In the genomic region with DNA sequence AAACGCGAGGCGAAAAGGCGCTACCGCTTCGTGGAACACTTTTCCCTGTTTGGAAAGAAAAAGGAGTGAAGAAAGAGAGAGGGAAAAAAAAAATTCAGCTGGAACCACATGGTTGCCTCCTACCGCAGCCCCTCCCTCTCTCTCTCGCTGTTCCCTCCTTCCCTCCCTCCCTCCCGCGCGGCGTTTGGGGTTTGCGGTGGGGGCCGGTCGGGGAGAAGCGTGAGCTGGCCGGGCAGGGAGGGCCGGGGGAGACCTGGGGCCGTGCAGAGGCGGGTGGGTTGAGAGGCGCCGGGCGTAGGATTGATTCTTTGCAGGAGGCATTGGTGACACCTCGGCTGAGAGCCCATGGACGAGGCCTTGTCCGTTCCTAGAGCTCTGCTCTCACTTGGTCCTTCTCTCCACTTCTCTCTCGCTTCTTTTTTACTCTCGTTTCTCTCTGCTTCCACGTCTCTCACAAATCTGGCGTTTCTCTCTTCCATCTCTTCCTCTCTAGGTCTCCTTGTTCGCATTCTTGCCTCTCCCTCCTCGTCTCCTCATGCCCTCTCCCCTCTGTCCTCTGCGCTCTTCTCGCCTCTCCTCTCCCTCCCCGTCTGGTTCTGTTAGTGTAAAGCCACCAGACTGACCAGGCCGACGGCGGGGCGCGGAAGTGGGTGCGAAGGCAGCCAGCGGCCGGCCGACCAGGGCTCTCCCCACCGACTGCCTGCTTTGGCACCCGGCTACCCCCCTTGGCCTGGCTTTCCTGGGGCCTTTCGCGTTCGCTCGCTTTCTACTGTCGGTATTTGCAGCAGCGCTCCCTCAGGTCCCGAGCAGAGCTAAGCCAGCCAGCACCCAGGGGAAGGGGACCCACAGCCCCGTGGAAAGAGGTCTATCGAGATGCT, we compare ENCODE assay signal across 8 cellular contexts. TPM values are rescaled to one million over a fixed set of nuclear protein-coding genes. Genes with fewer than 3 reads are reported as not detected.
DNase-seq lines count a peak whose midpoint lies in the region; FAIRE-seq and TF ChIP-seq lines count a peak whose summit lies in the region.

A gene with protein sequence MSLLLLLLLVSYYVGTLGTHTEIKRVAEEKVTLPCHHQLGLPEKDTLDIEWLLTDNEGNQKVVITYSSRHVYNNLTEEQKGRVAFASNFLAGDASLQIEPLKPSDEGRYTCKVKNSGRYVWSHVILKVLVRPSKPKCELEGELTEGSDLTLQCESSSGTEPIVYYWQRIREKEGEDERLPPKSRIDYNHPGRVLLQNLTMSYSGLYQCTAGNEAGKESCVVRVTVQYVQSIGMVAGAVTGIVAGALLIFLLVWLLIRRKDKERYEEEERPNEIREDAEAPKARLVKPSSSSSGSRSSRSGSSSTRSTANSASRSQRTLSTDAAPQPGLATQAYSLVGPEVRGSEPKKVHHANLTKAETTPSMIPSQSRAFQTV (minus strand): TSS at position 67 of the 878 bp plus-strand sequence. CDS start 308 bp downstream, outside the sequence.

- no peaks in the 10 kb centered on the region for H3K4me1 ChIP-seq in colonic mucosa
- peaks cover 0 to 19% (median 5%) of the 10 kb centered on the region in 4 donors for H3K4me1 ChIP-seq in liver (ENCODE audit: control insufficient read depth in 4 of 4, insufficient read depth in 4 of 4, low read length in 3 of 4)

- TF ChIP-seq CTCF in colonic mucosa (IDR thresholded peaks at IDR 0.05) (no peak), liver (IDR thresholded peaks at IDR 0.05; ENCODE audit: low read depth, low read length, missing input control) (no peak)

- peaks cover 10% of the 10 kb centered on the region for H3K27me3 ChIP-seq in colonic mucosa
- peaks cover 2 to 10% (median 6%) of the 10 kb centered on the region in 4 donors for H3K27me3 ChIP-seq in liver (ENCODE audit: control insufficient read depth in 4 of 4, insufficient read depth in 4 of 4, low read length in 3 of 4)

- FAIRE-seq in HTR-8/SVneo (lab: Jason Lieb, UNC), result no peak

- DNase-seq in EH (ENCODE audit: low read depth) (peak; percentile 71), NCI-H460 (ENCODE audit: extremely low read depth, low read depth) (no peak), colonic mucosa (peak; percentile 41), stromal cell of bone marrow (ENCODE audit: low read depth) (peak; percentile 77), putamen (ENCODE audit: low spot score) (no peak), GDM1 (lab: John Stamatoyannopoulos, UW) (no peak), HTR-8/SVneo (ENCODE audit: insufficient read length, low spot score) (no peak)

- H3K9ac ChIP-seq in colonic mucosa (ENCODE audit: low read depth in 2 of 2, low read length in 2 of 2) (peak within 1 kb of the TSS; percentile 48 to 66), liver (ENCODE audit: low read depth in 1 of 2, low read length in 2 of 2) (no peak within 1 kb of the TSS)

- H3K36me3 ChIP-seq in colonic mucosa, result no peaks in the 10 kb centered on the region
- H3K36me3 ChIP-seq in liver (ENCODE audit: control insufficient read depth in 4 of 4, insufficient read depth in 3 of 4, low read depth in 1 of 4, low read length in 3 of 4), result no peaks in the 10 kb centered on the region

- intact Hi-C loops in colonic mucosa (cut with DNase I), result no loop called here

- H3K4me3 ChIP-seq in colonic mucosa, result peak within 1 kb of the TSS; percentile 26
- peak within 1 kb of the TSS in 2 of 3 donors; percentile 14 to 33 for H3K4me3 ChIP-seq in liver (ENCODE audit: low read depth in 1 of 3, low read length in 3 of 3)

- no peak for TF ChIP-seq RAD21 in liver (IDR thresholded peaks at IDR 0.05)

- H3K27ac ChIP-seq in colonic mucosa (peak within 1 kb of the TSS; percentile 71), liver (ENCODE audit: low read depth in 1 of 2, low read length in 2 of 2) (no peak within 1 kb of the TSS)

- H3K9me3 ChIP-seq in colonic mucosa, result no peaks in the 10 kb centered on the region
- H3K9me3 ChIP-seq in liver (ENCODE audit: control insufficient read depth in 4 of 4, low read length in 3 of 4), result no peaks in the 10 kb centered on the region

- 11% methylated on average over 55 of the region's 55 CpGs for WGBS in liver

TF ChIP-seq in liver, 16 proteins besides CTCF, POLR2A, EP300 and RAD21:
- TF ChIP-seq TAF1 (conservative IDR thresholded peaks at IDR 0.05) (no peak), HNF4A (conservative IDR thresholded peaks at IDR 0.05) (no peak), NR2F2 (IDR thresholded peaks at IDR 0.05) (no peak), FOXA1 (IDR thresholded peaks at IDR 0.05) (no peak), FOXA2 (IDR thresholded peaks at IDR 0.05) (no peak), YY1 (IDR thresholded peaks at IDR 0.05) (no peak), RXRA (IDR thresholded peaks at IDR 0.05) (no peak), JUND (IDR thresholded peaks at IDR 0.05) (no peak), EGR1 (IDR thresholded peaks at IDR 0.05; ENCODE audit: low read depth in 2 of 2) (no peak), SP1 (IDR thresholded peaks at IDR 0.05) (no peak), GABPA (IDR thresholded peaks at IDR 0.05 in 1 of 2, conservative IDR thresholded peaks at IDR 0.05 in 1 of 2) (no peak), HNF4G (IDR thresholded peaks at IDR 0.05) (no peak)
- TF ChIP-seq, protein P1, sequence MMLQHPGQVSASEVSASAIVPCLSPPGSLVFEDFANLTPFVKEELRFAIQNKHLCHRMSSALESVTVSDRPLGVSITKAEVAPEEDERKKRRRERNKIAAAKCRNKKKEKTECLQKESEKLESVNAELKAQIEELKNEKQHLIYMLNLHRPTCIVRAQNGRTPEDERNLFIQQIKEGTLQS (IDR thresholded peaks at IDR 0.05), result no peak
- TF ChIP-seq, protein P2, sequence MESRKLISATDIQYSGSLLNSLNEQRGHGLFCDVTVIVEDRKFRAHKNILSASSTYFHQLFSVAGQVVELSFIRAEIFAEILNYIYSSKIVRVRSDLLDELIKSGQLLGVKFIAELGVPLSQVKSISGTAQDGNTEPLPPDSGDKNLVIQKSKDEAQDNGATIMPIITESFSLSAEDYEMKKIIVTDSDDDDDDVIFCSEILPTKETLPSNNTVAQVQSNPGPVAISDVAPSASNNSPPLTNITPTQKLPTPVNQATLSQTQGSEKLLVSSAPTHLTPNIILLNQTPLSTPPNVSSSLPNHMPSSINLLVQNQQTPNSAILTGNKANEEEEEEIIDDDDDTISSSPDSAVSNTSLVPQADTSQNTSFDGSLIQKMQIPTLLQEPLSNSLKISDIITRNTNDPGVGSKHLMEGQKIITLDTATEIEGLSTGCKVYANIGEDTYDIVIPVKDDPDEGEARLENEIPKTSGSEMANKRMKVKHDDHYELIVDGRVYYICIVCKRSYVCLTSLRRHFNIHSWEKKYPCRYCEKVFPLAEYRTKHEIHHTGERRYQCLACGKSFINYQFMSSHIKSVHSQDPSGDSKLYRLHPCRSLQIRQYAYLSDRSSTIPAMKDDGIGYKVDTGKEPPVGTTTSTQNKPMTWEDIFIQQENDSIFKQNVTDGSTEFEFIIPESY (IDR thresholded peaks at IDR 0.05), result no peak
- TF ChIP-seq, protein P3, sequence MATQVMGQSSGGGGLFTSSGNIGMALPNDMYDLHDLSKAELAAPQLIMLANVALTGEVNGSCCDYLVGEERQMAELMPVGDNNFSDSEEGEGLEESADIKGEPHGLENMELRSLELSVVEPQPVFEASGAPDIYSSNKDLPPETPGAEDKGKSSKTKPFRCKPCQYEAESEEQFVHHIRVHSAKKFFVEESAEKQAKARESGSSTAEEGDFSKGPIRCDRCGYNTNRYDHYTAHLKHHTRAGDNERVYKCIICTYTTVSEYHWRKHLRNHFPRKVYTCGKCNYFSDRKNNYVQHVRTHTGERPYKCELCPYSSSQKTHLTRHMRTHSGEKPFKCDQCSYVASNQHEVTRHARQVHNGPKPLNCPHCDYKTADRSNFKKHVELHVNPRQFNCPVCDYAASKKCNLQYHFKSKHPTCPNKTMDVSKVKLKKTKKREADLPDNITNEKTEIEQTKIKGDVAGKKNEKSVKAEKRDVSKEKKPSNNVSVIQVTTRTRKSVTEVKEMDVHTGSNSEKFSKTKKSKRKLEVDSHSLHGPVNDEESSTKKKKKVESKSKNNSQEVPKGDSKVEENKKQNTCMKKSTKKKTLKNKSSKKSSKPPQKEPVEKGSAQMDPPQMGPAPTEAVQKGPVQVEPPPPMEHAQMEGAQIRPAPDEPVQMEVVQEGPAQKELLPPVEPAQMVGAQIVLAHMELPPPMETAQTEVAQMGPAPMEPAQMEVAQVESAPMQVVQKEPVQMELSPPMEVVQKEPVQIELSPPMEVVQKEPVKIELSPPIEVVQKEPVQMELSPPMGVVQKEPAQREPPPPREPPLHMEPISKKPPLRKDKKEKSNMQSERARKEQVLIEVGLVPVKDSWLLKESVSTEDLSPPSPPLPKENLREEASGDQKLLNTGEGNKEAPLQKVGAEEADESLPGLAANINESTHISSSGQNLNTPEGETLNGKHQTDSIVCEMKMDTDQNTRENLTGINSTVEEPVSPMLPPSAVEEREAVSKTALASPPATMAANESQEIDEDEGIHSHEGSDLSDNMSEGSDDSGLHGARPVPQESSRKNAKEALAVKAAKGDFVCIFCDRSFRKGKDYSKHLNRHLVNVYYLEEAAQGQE (IDR thresholded peaks at IDR 0.05), result no peak

RNA-seq across cellular contexts. Expression of the gene that starts here (rescaled TPM):
- total RNA-seq in NCI-H460 (2014; rRNA removed; shearing (Covaris generic)), result 9.4 and 10.5 TPM in 2 replicates
- 2.9 and 4.5 TPM in 2 replicates for polyA plus RNA-seq in NCI-H460 (2014; cell fraction: nucleus; rRNA removed)
- total RNA-seq in colonic mucosa, result 10 to 100 TPM in 1 of 2 donors, 1 to 10 TPM in 1; 3.3 to 13.2 TPM
- total RNA-seq in liver, result 1 to 10 TPM in 1 of 2 donors, under 1 TPM in 1; 0.28 to 1.3 TPM
- polyA plus RNA-seq in liver, result under 1 TPM; 0.12 to 0.42 TPM

Comparison
In these comparisons a context has a peak if more than half of its experiments do, and no peak if none do; other contexts are left out.
1. DNase-seq: peak in EH (single experiment), colonic mucosa (single experiment) and stromal cell of bone marrow (single experiment); none in NCI-H460 (single experiment), putamen (single experiment), GDM1 (single experiment) and HTR-8/SVneo (single experiment).
2. H3K9ac ChIP-seq: peak in colonic mucosa (2 of 2); none in liver (0 of 2).